16 cellular contexts compared by ENCODE assay signal in genomic region chr6:135871878-135872277, GRCh38. TPM values are rescaled to one million over a fixed set of nuclear protein-coding genes. Genes with fewer than 3 reads are reported as not detected.
DNase-seq lines count a peak whose midpoint lies in the region; ATAC-seq and TF ChIP-seq lines count a peak whose summit lies in the region.
"Had no signal": no experiment of that assay in that cellular context is flagged by ENCODE, and none has a peak within 500 bp of the region (broad histone marks: within the 10 kb centered on the region; RNA-seq: fewer than 3 reads in every experiment).

No MANE protein-coding gene starts in this region.

- H3K9me3 ChIP-seq in SJCRH30 (replicated peaks) (no peaks in the 10 kb centered on the region), upper lobe of right lung (no peaks in the 10 kb centered on the region)
- H3K9me3 ChIP-seq: esophagus squamous epithelium, MG63 had no signal

- H3K4me3 ChIP-seq in SJCRH30 (no peak overlapping the region), fibroblast of the aortic adventitia (ENCODE audit: low read depth, low read length) (no peak overlapping the region), retinal pigment epithelial cell (ENCODE audit: low read length) (no peak overlapping the region), upper lobe of right lung (no peak overlapping the region)
- H3K4me3 ChIP-seq: esophagus squamous epithelium, MG63 had no signal

- H3K36me3 ChIP-seq in SJCRH30 = no peaks in the 10 kb centered on the region
- no peaks in the 10 kb centered on the region for H3K36me3 ChIP-seq in upper lobe of right lung
- H3K36me3 ChIP-seq: esophagus squamous epithelium, MG63 had no signal

- H3K27me3 ChIP-seq in SJCRH30 = no peaks in the 10 kb centered on the region
- no peaks in the 10 kb centered on the region for H3K27me3 ChIP-seq in upper lobe of right lung
- H3K27me3 ChIP-seq: esophagus squamous epithelium, MG63 had no signal

- TF ChIP-seq CTCF in fibroblast of the aortic adventitia (IDR thresholded peaks at IDR 0.05; ENCODE audit: insufficient read depth, low read length) = no peak
- TF ChIP-seq CTCF in retinal pigment epithelial cell (conservative IDR thresholded peaks at IDR 0.05; ENCODE audit: low read depth, low read length) = no peak
- no peak for TF ChIP-seq CTCF in upper lobe of right lung (IDR thresholded peaks at IDR 0.05)

- DNase-seq in GM04503 (ENCODE audit: low read depth) (peak; percentile 47), SJCRH30 (no peak), fibroblast of the aortic adventitia (ENCODE audit: low read depth) (peak; percentile 72), retinal pigment epithelial cell (ENCODE audit: low read depth) (peak; percentile 62), upper lobe of right lung (no peak)
- DNase-seq: activated CD4-positive, alpha-beta T cell treated with anti-CD3 and anti-CD28 coated beads for 4 hours; activated naive CD4-positive, alpha-beta T cell treated with anti-CD3 and anti-CD28 coated beads, Interleukin-2, amount 50 U/mL, for 16 hours; esophagus squamous epithelium; left colon; NCI-H187 treated with DMSO at 0.1 percent for 48 hours; NCI-H526 treated with DMSO at 0.1 percent for 48 hours; stimulated activated naive CD8-positive, alpha-beta T cell treated with anti-CD3 and anti-CD28 coated beads, Interleukin-15, Interleukin-2, amounts not matched to agents 100 U/mL and 50 U/mL, for 24 hours had no signal

- ATAC-seq in GM21423 (IDR thresholded peaks at IDR 0.05; ENCODE audit: unreplicated experiment) (no peak), upper lobe of right lung (no peak), HG03342 (IDR thresholded peaks at IDR 0.05; ENCODE audit: unreplicated experiment) (no peak)
- ATAC-seq: left colon; stimulated activated naive CD8-positive, alpha-beta T cell treated with anti-CD3 and anti-CD28 coated beads, Interleukin-15, Interleukin-2, amounts not matched to agents 100 U/mL and 50 U/mL, for 24 hours had no signal

- intact Hi-C loops in upper lobe of right lung (cut with DNase I) = no loop called here

- H3K4me1 ChIP-seq in SJCRH30 (peaks cover 6% of the 10 kb centered on the region), upper lobe of right lung (no peaks in the 10 kb centered on the region)
- H3K4me1 ChIP-seq: esophagus squamous epithelium had no signal

- H3K27ac ChIP-seq in SJCRH30 (peak overlapping the region; percentile 6; the same call in 1 of the 2 replicates), upper lobe of right lung (no peak overlapping the region)
- H3K27ac ChIP-seq: esophagus squamous epithelium had no signal

RNA-seq across cellular contexts. Expression of gene PDE7B, which starts 20.4 kb away (rescaled TPM):
- 0.20 and 0.71 TPM in 2 replicates for total RNA-seq in SJCRH30 (2014; rRNA removed; shearing (Covaris generic))
- total RNA-seq in fibroblast of the aortic adventitia (ENCODE audit: low replicate concordance) (11.8 and 23.9 TPM in 2 replicates), upper lobe of right lung (4.2 TPM)
- total RNA-seq: H1 had no signal

Comparison
In these comparisons a context has a peak if more than half of its experiments do, and no peak if none do; other contexts are left out.
1. DNase-seq: peak in GM04503 (single experiment), fibroblast of the aortic adventitia (single experiment) and retinal pigment epithelial cell (single experiment); none in SJCRH30 (0 of 2) and upper lobe of right lung (single experiment).